27 cellular contexts compared by ENCODE assay signal in genomic region chr5:127006711-127007110, GRCh38. TPM values are rescaled to one million over a fixed set of nuclear protein-coding genes. Genes with fewer than 3 reads are reported as not detected.
DNase-seq lines count a peak whose midpoint lies in the region; ATAC-seq, FAIRE-seq and TF ChIP-seq lines count a peak whose summit lies in the region.
"Had no signal": no experiment of that assay in that cellular context is flagged by ENCODE, and none has a peak within 500 bp of the region (broad histone marks: within the 10 kb centered on the region; RNA-seq: fewer than 3 reads in every experiment).

No MANE protein-coding gene starts in this region.

- ATAC-seq in GM12878 = peak; percentile 21; the same call in 1 of the 3 replicates
- ATAC-seq in gastrocnemius medialis = no peak
- no peak for ATAC-seq in HG03439 (IDR thresholded peaks at IDR 0.05; ENCODE audit: unreplicated experiment)
- no peak for ATAC-seq in GM18868 (IDR thresholded peaks at IDR 0.05; ENCODE audit: unreplicated experiment)
- ATAC-seq: activated CD8-positive, alpha-beta memory T cell treated with anti-CD3 and anti-CD28 coated beads, Interleukin-2, amount 10 ng/mL, durations not matched to agents 7 days and 5 days; CD8-positive, alpha-beta T cell; left lung; natural killer cell treated with Interleukin-12 subunit alpha and Interleukin-12 subunit beta and Interleukin-15 and Interleukin-18, amount 100 ng/mL, for 72 hours; stimulated activated effector memory CD8-positive, alpha-beta T cell treated with anti-CD3 and anti-CD28 coated beads, Interleukin-12 subunit alpha, Interleukin-12 subunit beta, amount 100 ng/mL, for 72 hours had no signal

- no peak overlapping the region for H3K4me2 ChIP-seq in GM12878 (ENCODE audit: control insufficient read depth, insufficient read depth)

- H3K4me1 ChIP-seq in GM12878 (ENCODE audit: control insufficient read depth, insufficient read depth, low read length) (peaks cover 8% of the 10 kb centered on the region; the same call in 1 of the 2 replicates), gastrocnemius medialis (peaks cover 40 to 46% of the 10 kb centered on the region in 2 donors)
- H3K4me1 ChIP-seq: left lung had no signal

- RAD21 ChIA-PET in GM12878 (lab: Charles Lee; ENCODE audit: unreplicated experiment) = interaction anchor here (0.6 to 1.5 kb wide), 6 partner anchors 8 to 31 kb away, joined by 3 to 5 read pairs (median 4); no protein-coding TSS in a partner anchor

- no peaks in the 10 kb centered on the region; the same call in 1 of the 2 replicates for H3K79me2 ChIP-seq in GM12878 (ENCODE audit: control insufficient read depth, insufficient read depth, low read length)

- H3K9ac ChIP-seq in GM12878 (ENCODE audit: control insufficient read depth, insufficient read depth, low read length) = no peak overlapping the region

- H3K36me3 ChIP-seq in GM12878 (ENCODE audit: control insufficient read depth in 2 of 2, insufficient read depth in 2 of 2, low read length in 1 of 2) (no peaks in the 10 kb centered on the region; a peak in 1 of 4 replicates), gastrocnemius medialis (no peaks in the 10 kb centered on the region)
- H3K36me3 ChIP-seq: left lung, right atrium auricular region had no signal

- H3K27ac ChIP-seq in GM12878 (ENCODE audit: control insufficient read depth, insufficient read depth) (no peak overlapping the region), gastrocnemius medialis (peak overlapping the region in 3 of 4 donors; percentile 44 to 63 (median 51))
- H3K27ac ChIP-seq: left lung, right atrium auricular region had no signal

- DNase-seq in GM18507 (ENCODE audit: extremely low spot score, insufficient read length, low read depth) (no peak), GM12878 (ENCODE audit: low read depth, low spot score) (no peak), iris pigment epithelial cell (ENCODE audit: low read depth) (peak; percentile 78), gastrocnemius medialis (no peak), NCI-H2081 treated with DMSO at 0.1 percent for 48 hours (lab: John Stamatoyannopoulos, UW) (no peak), ACHN (no peak)
- DNase-seq: activated CD4-positive, CD25-positive, alpha-beta regulatory T cell; activated CD8-positive, alpha-beta memory T cell treated with anti-CD3 and anti-CD28 coated beads, Interleukin-2, amount 10 ng/mL, durations not matched to agents 7 days and 5 days; activated naive CD4-positive, alpha-beta T cell; activated T-cell treated with anti-CD3 and anti-CD28 coated beads, Interleukin-2, amount 50 U/mL, for 48 hours; CD8-positive, alpha-beta T cell; EL; GOT3; left lung; NCI-H1105; NCI-H2029; NCI-H526; SIG-M5; stimulated activated CD4-positive, alpha-beta T cell treated with anti-CD3 and anti-CD28 coated beads, Interleukin-12 subunit alpha, Interleukin-12 subunit beta, amount 100 ng/mL, for 4 hours; stimulated activated CD4-positive, alpha-beta T cell treated with anti-CD3 and anti-CD28 coated beads, Interleukin-4, amount 100 ng/mL, for 24 hours; substantia nigra had no signal

- H3K9me3 ChIP-seq in GM12878 (replicated peaks; ENCODE audit: control insufficient read depth, insufficient read depth, low read length) (peaks cover 1% of the 10 kb centered on the region; the same call in 1 of the 3 replicates), gastrocnemius medialis (no peaks in the 10 kb centered on the region)
- H3K9me3 ChIP-seq: left lung, right atrium auricular region had no signal

- TF ChIP-seq CTCF in GM12878 (IDR thresholded peaks at IDR 0.05 in 2 of 3, conservative IDR thresholded peaks at IDR 0.05 in 1 of 3; ENCODE audit: control insufficient read depth in 2 of 3, extremely low read depth in 1 of 3, insufficient read depth in 1 of 3, low read depth in 3 of 3, low read length in 3 of 3) (no peak), gastrocnemius medialis (IDR thresholded peaks at IDR 0.05 in 4 of 5, conservative IDR thresholded peaks at IDR 0.05 in 1 of 5) (no peak)

- FAIRE-seq in GM18507 (lab: Jason Lieb, UNC) (peak; percentile 26), GM12878 (lab: Jason Lieb, UNC) (no peak)
- FAIRE-seq: GM12892 had no signal

- H3K27me3 ChIP-seq in GM12878 (replicated peaks in 1 of 2; ENCODE audit: control insufficient read depth in 2 of 2, insufficient read depth in 2 of 2, low read length in 1 of 2) (no peaks in the 10 kb centered on the region), gastrocnemius medialis (no peaks in the 10 kb centered on the region)
- H3K27me3 ChIP-seq: left lung, right atrium auricular region had no signal

- no TSS peak for BruUV-seq in GM12878 (replicated peaks; lab: Mats Ljungman, UMichigan)

- no peaks in the 10 kb centered on the region for H4K20me1 ChIP-seq in GM12878 (ENCODE audit: control insufficient read depth, insufficient read depth)

- peak overlapping the region; percentile 59 for H2AFZ ChIP-seq in GM12878 (ENCODE audit: control insufficient read depth, low read depth, low read length)

- CTCF ChIA-PET in GM12878 (lab: Yijun Ruan, JAX) = interaction anchor here (0.7 to 1.9 kb wide), 5 partner anchors 8 to 88 kb away, joined by 3 to 8 read pairs (median 4); no protein-coding TSS in a partner anchor

- intact Hi-C loops in GM12878 (cut with micrococcal nuclease; ENCODE audit: unreplicated experiment) = no loop called here
- intact Hi-C loops in gastrocnemius medialis (cut with DNase I; ENCODE audit: low total_unique reads) = no loop called here

- TF ChIP-seq POLR2A in GM12878 (IDR thresholded peaks at IDR 0.05; ENCODE audit: low read depth, low read length) (no peak), gastrocnemius medialis (IDR thresholded peaks at IDR 0.05) (no peak)

- 91% methylated on average over 5 of the region's 5 CpGs for WGBS in GM12878 (ENCODE audit: insufficient coverage, insufficient replicate concordance, low lambda C conversion rate, missing lambda C conversion rate)

- POLR2A ChIA-PET in GM12878 (lab: Charles Lee) = interaction anchor here (0.7 to 1.0 kb wide), 2 partner anchors 35 to 37 kb away, joined by 3 read pairs; no protein-coding TSS in a partner anchor

- no peak for TF ChIP-seq RAD21 in GM12878 (IDR thresholded peaks at IDR 0.05; ENCODE audit: insufficient read depth, low read depth, low read length)

- no peak for TF ChIP-seq EP300 in GM12878 (IDR thresholded peaks at IDR 0.05; ENCODE audit: borderline replicate concordance in 1 of 2, control insufficient read depth in 1 of 2, low read depth in 2 of 2, low read length in 2 of 2)

- in situ Hi-C loops in GM12878 (cut with MboI) (no loop called here), gastrocnemius medialis (cut with MboI; ENCODE audit: low sequenced_read_pairs in 4 of 4) (no loop called here), ACHN (cut with HindIII; ENCODE audit: low pct_ligation_motif_present, low pct_unique_long_range_greater_than_20kb, low sequenced_read_pairs) (no loop called here)

- no peak overlapping the region for H3K4me3 ChIP-seq in GM12878
- peak overlapping the region in 2 of 4 donors; percentile 4 to 14 for H3K4me3 ChIP-seq in gastrocnemius medialis
- H3K4me3 ChIP-seq: left lung, right atrium auricular region had no signal

- SMC1A ChIA-PET in GM12878 (lab: Charles Lee; ENCODE audit: uncharacterized antibody, unreplicated experiment) = interaction anchor here (0.7 to 6.2 kb wide), 11 partner anchors 8 to 45 kb away, joined by 3 to 68 read pairs (median 6); no protein-coding TSS in a partner anchor

TF ChIP-seq in GM12878, 131 proteins besides CTCF, POLR2A, EP300 and RAD21 (continues in another document):
- TF ChIP-seq SPI1 (IDR thresholded peaks at IDR 0.05; ENCODE audit: borderline replicate concordance, insufficient read depth, low read depth, low read length) (no peak), RELA (IDR thresholded peaks at IDR 0.05; ENCODE audit: borderline replicate concordance, partially characterized antibody) (no peak)
- TF ChIP-seq, protein P1, sequence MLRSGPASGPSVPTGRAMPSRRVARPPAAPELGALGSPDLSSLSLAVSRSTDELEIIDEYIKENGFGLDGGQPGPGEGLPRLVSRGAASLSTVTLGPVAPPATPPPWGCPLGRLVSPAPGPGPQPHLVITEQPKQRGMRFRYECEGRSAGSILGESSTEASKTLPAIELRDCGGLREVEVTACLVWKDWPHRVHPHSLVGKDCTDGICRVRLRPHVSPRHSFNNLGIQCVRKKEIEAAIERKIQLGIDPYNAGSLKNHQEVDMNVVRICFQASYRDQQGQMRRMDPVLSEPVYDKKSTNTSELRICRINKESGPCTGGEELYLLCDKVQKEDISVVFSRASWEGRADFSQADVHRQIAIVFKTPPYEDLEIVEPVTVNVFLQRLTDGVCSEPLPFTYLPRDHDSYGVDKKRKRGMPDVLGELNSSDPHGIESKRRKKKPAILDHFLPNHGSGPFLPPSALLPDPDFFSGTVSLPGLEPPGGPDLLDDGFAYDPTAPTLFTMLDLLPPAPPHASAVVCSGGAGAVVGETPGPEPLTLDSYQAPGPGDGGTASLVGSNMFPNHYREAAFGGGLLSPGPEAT (IDR thresholded peaks at IDR 0.05; ENCODE audit: low read depth) = no peak

RNA-seq across cellular contexts. Expression of gene MARCHF3, which starts 23.6 kb away (rescaled TPM):
- 51.9 and 61.9 TPM in 2 replicates for total RNA-seq in GM12878 (2013; cell fraction: nucleolus; rRNA removed)
- total RNA-seq in GM12878 (2014; rRNA removed) (13.4 and 16.9 TPM in 2 replicates), GM12878 (2014; rRNA removed; fragmentation: Illumina TruSeq; extraction: Trizol) (9.5 and 10.2 TPM in 2 replicates), GM12878 (2021) (12.3 and 14.5 TPM in 2 replicates), gastrocnemius medialis (1 to 10 TPM; 2.4 to 6.2 (median 3.6) TPM)
- 2.1 TPM for polyA plus RNA-seq in GM12878 (2011; ENCODE audit: low read depth)
- polyA plus RNA-seq in GM12878 (2011; rRNA removed) (24.1 and 24.7 TPM in 2 replicates), GM12878 (2014; fragmentation: Illumina TruSeq; extraction: Trizol) (8.5 and 11.1 TPM in 2 replicates), GM12878 (2014; fragmentation: Nextera tagmentation; extraction: Ambion mirVana) (1 to 10 TPM; 3.6 to 6.4 TPM), GM12878 (2014; rRNA removed) (5.7 and 7.9 TPM in 2 replicates), GM12878 (2016; fragmentation: Nextera tagmentation; extraction: Ambion mirVana) (10 to 100 TPM; 15.4 to 17.4 TPM)
- 16.4 and 20.5 TPM in 2 replicates for polyA plus RNA-seq in GM12878 (2011; cell fraction: cytosol; rRNA removed)
- polyA plus RNA-seq in GM12878 (2011; cell fraction: nucleus; rRNA removed) = 16.0 and 19.7 TPM in 2 replicates
- polyA plus RNA-seq in GM12878 (2012) = 3.8 and 4.4 TPM in 2 replicates
- 30.8 and 39.3 TPM in 2 replicates for polyA minus RNA-seq in GM12878 (2011; rRNA and poly(A)+ RNA removed)
- 8.4 and 10.8 TPM in 2 replicates for polyA minus RNA-seq in GM12878 (2011; cell fraction: cytosol; rRNA and poly(A)+ RNA removed)
- polyA minus RNA-seq in GM12878 (2011; cell fraction: nucleus; rRNA and poly(A)+ RNA removed) = 23.6 and 31.9 TPM in 2 replicates
